Comparison of ENCODE assay signal across 1 cellular context in the genomic region with DNA sequence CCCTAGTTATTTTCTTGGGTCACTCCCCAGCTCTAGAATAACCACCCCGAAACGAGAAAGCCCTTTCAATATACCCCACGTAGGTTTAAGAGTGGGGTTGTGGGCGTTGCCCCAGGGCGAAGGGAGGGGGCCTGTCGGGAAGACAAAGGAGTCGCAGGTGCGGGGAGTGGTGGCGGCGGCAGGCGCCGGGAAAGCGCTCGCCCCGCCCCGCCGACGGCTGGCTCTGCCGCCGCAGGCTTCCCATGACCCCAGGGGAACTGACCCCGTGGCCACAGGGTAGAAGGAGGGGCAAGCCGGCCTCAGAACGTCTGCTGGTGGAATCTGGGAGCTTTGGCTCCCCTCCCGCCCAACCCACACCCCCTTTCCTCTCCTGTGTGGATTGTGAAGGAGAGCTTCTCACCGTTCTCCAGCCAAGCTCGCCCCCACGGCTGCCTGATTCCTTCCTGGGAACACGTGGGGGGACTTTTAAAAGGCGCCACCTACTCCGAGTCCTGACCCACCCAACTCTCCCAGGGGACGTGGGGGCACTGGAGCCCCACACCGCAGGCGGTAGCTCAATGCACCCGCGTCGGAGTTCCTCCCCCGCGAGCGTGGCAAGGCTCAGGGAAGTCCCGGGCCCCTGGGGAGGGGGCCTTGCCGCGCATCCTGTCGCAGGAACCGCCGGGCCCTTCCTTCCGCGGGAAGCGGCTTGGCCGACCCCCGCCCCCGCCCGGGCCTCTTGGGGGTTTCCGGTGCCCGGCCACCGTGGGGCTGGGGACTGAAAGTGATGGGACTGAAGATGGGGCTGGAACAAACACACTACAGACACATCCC.
TF ChIP-seq lines count a peak whose summit lies in the region.

No MANE protein-coding gene starts in this region.

TF ChIP-seq in K562, 482 proteins besides CTCF, POLR2A, EP300 and RAD21 (continued from another document and continues in another):
- TF ChIP-seq, protein P1, sequence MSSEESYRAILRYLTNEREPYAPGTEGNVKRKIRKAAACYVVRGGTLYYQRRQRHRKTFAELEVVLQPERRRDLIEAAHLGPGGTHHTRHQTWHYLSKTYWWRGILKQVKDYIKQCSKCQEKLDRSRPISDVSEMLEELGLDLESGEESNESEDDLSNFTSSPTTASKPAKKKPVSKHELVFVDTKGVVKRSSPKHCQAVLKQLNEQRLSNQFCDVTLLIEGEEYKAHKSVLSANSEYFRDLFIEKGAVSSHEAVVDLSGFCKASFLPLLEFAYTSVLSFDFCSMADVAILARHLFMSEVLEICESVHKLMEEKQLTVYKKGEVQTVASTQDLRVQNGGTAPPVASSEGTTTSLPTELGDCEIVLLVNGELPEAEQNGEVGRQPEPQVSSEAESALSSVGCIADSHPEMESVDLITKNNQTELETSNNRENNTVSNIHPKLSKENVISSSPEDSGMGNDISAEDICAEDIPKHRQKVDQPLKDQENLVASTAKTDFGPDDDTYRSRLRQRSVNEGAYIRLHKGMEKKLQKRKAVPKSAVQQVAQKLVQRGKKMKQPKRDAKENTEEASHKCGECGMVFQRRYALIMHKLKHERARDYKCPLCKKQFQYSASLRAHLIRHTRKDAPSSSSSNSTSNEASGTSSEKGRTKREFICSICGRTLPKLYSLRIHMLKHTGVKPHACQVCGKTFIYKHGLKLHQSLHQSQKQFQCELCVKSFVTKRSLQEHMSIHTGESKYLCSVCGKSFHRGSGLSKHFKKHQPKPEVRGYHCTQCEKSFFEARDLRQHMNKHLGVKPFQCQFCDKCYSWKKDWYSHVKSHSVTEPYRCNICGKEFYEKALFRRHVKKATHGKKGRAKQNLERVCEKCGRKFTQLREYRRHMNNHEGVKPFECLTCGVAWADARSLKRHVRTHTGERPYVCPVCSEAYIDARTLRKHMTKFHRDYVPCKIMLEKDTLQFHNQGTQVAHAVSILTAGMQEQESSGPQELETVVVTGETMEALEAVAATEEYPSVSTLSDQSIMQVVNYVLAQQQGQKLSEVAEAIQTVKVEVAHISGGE (CRISPR knock-in tag; IDR thresholded peaks at IDR 0.05): peak in 1 of 3 experiments; percentile 51; a peak in 1 of 6 replicates
- no peak for TF ChIP-seq POU5F1 (IDR thresholded peaks at IDR 0.05; ENCODE audit: borderline replicate concordance, low read depth, low read length, partially characterized antibody)
- TF ChIP-seq NRF1 (conservative IDR thresholded peaks at IDR 0.05 in 1 of 2, IDR thresholded peaks at IDR 0.05 in 1 of 2): peak; percentile 65 to 70
- TF ChIP-seq ZNF384 (IDR thresholded peaks at IDR 0.05; ENCODE audit: low read depth, low read length): no peak
- no peak for TF ChIP-seq PHF20 (IDR thresholded peaks at IDR 0.05; ENCODE audit: partially characterized antibody)
- no peak for TF ChIP-seq NEUROD1 (IDR thresholded peaks at IDR 0.05; ENCODE audit: borderline replicate concordance, low read depth, low read length, partially characterized antibody)
- no peak for TF ChIP-seq ZNF24 (IDR thresholded peaks at IDR 0.05)
- TF ChIP-seq POLR2G (IDR thresholded peaks at IDR 0.05; ENCODE audit: low read depth, low read length): peak; percentile 94
- TF ChIP-seq, protein P2, sequence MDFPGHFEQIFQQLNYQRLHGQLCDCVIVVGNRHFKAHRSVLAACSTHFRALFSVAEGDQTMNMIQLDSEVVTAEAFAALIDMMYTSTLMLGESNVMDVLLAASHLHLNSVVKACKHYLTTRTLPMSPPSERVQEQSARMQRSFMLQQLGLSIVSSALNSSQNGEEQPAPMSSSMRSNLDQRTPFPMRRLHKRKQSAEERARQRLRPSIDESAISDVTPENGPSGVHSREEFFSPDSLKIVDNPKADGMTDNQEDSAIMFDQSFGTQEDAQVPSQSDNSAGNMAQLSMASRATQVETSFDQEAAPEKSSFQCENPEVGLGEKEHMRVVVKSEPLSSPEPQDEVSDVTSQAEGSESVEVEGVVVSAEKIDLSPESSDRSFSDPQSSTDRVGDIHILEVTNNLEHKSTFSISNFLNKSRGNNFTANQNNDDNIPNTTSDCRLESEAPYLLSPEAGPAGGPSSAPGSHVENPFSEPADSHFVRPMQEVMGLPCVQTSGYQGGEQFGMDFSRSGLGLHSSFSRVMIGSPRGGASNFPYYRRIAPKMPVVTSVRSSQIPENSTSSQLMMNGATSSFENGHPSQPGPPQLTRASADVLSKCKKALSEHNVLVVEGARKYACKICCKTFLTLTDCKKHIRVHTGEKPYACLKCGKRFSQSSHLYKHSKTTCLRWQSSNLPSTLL (IDR thresholded peaks at IDR 0.05): 0 out of 2 replicates have a peak, but pooled peaks have one; percentile 2
- no peak for TF ChIP-seq SNRNP70 (optimal IDR thresholded peaks at IDR 0.05; ENCODE audit: low read depth, low read length)
- no peak for TF ChIP-seq NELFE (IDR thresholded peaks at IDR 0.05; ENCODE audit: insufficient read depth, insufficient read length)
- TF ChIP-seq E2F3 (CRISPR knock-in tag; IDR thresholded peaks at IDR 0.05): no peak
- TF ChIP-seq ZFX (CRISPR knock-in tag; IDR thresholded peaks at IDR 0.05): no peak; the same call in 1 of the 2 replicates
- TF ChIP-seq PCBP1 (IDR thresholded peaks at IDR 0.05; ENCODE audit: low read depth, low read length, poor library complexity, severe bottlenecking): peak; percentile 94
- TF ChIP-seq DPF2 (IDR thresholded peaks at IDR 0.05): 0 out of 2 replicates have a peak, but pooled peaks have one; percentile 8
- 0 out of 2 replicates have a peak, but pooled peaks have one; percentile 40 for TF ChIP-seq ZNF766 (CRISPR knock-in tag; conservative IDR thresholded peaks at IDR 0.05)
- TF ChIP-seq ZNF764 (CRISPR knock-in tag; IDR thresholded peaks at IDR 0.05; ENCODE audit: low read depth): no peak
- no peak for TF ChIP-seq CHD4 (IDR thresholded peaks at IDR 0.05; ENCODE audit: insufficient read depth, insufficient replicate concordance, low read depth, low read length, poor library complexity, severe bottlenecking)
- TF ChIP-seq NUFIP1 (IDR thresholded peaks at IDR 0.05; ENCODE audit: partially characterized antibody): no peak
- no peak for TF ChIP-seq NFE2L1 (tag; IDR thresholded peaks at IDR 0.05; ENCODE audit: borderline replicate concordance, low read depth)
- TF ChIP-seq DMBX1 (CRISPR knock-in tag; IDR thresholded peaks at IDR 0.05; ENCODE audit: borderline replicate concordance): no peak
- TF ChIP-seq GTF2E2 (tag; IDR thresholded peaks at IDR 0.05): 0 out of 2 replicates have a peak, but pooled peaks have one; percentile 41
- no peak for TF ChIP-seq NCOA6 (IDR thresholded peaks at IDR 0.05)
- TF ChIP-seq CBX5 (IDR thresholded peaks at IDR 0.05; ENCODE audit: borderline replicate concordance, low read depth): no peak
- peak; percentile 88 for TF ChIP-seq HNRNPK (IDR thresholded peaks at IDR 0.05; ENCODE audit: low read depth, low read length, poor library complexity, severe bottlenecking)
- no peak for TF ChIP-seq NR3C1 (CRISPR knock-in tag; IDR thresholded peaks at IDR 0.05)
- TF ChIP-seq RBBP5 (IDR thresholded peaks at IDR 0.05; ENCODE audit: borderline replicate concordance, insufficient read depth, low read length, poor library complexity, severe bottlenecking): peak; percentile 34
- peak; percentile 79 for TF ChIP-seq PRPF4 (IDR thresholded peaks at IDR 0.05; ENCODE audit: insufficient read depth, low read depth, low read length, poor library complexity, severe bottlenecking)
- TF ChIP-seq ZFPM2 (CRISPR knock-in tag; IDR thresholded peaks at IDR 0.05): no peak
- TF ChIP-seq U2AF2 (optimal IDR thresholded peaks at IDR 0.05; ENCODE audit: low read depth, low read length): no peak
- no peak for TF ChIP-seq ZNF133 (CRISPR knock-in tag; IDR thresholded peaks at IDR 0.05)
- TF ChIP-seq XRCC3 (IDR thresholded peaks at IDR 0.05): no peak
- no peak for TF ChIP-seq ZBTB1 (CRISPR knock-in tag; IDR thresholded peaks at IDR 0.05; ENCODE audit: borderline replicate concordance, low read depth)
- TF ChIP-seq ZNF77 (CRISPR knock-in tag; IDR thresholded peaks at IDR 0.05): no peak
- TF ChIP-seq ZNF584 (CRISPR knock-in tag; IDR thresholded peaks at IDR 0.05; ENCODE audit: low read depth): no peak
- TF ChIP-seq, protein P3, sequence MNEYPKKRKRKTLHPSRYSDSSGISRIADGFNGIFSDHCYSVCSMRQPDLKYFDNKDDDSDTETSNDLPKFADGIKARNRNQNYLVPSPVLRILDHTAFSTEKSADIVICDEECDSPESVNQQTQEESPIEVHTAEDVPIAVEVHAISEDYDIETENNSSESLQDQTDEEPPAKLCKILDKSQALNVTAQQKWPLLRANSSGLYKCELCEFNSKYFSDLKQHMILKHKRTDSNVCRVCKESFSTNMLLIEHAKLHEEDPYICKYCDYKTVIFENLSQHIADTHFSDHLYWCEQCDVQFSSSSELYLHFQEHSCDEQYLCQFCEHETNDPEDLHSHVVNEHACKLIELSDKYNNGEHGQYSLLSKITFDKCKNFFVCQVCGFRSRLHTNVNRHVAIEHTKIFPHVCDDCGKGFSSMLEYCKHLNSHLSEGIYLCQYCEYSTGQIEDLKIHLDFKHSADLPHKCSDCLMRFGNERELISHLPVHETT (CRISPR knock-in tag; conservative IDR thresholded peaks at IDR 0.05 in 1 of 2, IDR thresholded peaks at IDR 0.05 in 1 of 2): peak in 1 of 2 experiments; percentile 67; a peak in 1 of 4 replicates
- no peak for TF ChIP-seq EWSR1 (IDR thresholded peaks at IDR 0.05; ENCODE audit: borderline replicate concordance, low read depth, partially characterized antibody)
- TF ChIP-seq, protein P4, sequence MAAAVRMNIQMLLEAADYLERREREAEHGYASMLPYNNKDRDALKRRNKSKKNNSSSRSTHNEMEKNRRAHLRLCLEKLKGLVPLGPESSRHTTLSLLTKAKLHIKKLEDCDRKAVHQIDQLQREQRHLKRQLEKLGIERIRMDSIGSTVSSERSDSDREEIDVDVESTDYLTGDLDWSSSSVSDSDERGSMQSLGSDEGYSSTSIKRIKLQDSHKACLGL (CRISPR knock-in tag; IDR thresholded peaks at IDR 0.05; ENCODE audit: borderline replicate concordance, poor library complexity, severe bottlenecking): no peak
- TF ChIP-seq MAZ (CRISPR knock-in tag; conservative IDR thresholded peaks at IDR 0.05 in 1 of 2, IDR thresholded peaks at IDR 0.05 in 1 of 2): peak; percentile 44 to 86
- TF ChIP-seq GTF2F1 (IDR thresholded peaks at IDR 0.05; ENCODE audit: low read depth, low read length): no peak
- no peak for TF ChIP-seq NFRKB (IDR thresholded peaks at IDR 0.05; ENCODE audit: low read depth)
- TF ChIP-seq ZNF134 (CRISPR knock-in tag; conservative IDR thresholded peaks at IDR 0.05): no peak
- TF ChIP-seq POLR2AphosphoS5 (IDR thresholded peaks at IDR 0.05; ENCODE audit: control insufficient read depth, insufficient read depth, low read depth, low read length): peak; percentile 80
- TF ChIP-seq SP1 (CRISPR knock-in tag; IDR thresholded peaks at IDR 0.05): no peak; the same call in 1 of the 2 replicates
- TF ChIP-seq CC2D1A (IDR thresholded peaks at IDR 0.05): no peak
- peak; percentile 77; the same call in 1 of the 2 replicates for TF ChIP-seq POLR2H (tag; IDR thresholded peaks at IDR 0.05; ENCODE audit: low read depth)
- TF ChIP-seq, protein P5, sequence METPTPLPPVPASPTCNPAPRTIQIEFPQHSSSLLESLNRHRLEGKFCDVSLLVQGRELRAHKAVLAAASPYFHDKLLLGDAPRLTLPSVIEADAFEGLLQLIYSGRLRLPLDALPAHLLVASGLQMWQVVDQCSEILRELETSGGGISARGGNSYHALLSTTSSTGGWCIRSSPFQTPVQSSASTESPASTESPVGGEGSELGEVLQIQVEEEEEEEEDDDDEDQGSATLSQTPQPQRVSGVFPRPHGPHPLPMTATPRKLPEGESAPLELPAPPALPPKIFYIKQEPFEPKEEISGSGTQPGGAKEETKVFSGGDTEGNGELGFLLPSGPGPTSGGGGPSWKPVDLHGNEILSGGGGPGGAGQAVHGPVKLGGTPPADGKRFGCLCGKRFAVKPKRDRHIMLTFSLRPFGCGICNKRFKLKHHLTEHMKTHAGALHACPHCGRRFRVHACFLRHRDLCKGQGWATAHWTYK (CRISPR knock-in tag; IDR thresholded peaks at IDR 0.05): no peak; the same call in 1 of the 2 replicates
- TF ChIP-seq HDAC3 (IDR thresholded peaks at IDR 0.05; ENCODE audit: borderline replicate concordance, partially characterized antibody): peak; percentile 15
- no peak for TF ChIP-seq ARID2 (IDR thresholded peaks at IDR 0.05)
- TF ChIP-seq RAD51 (IDR thresholded peaks at IDR 0.05; ENCODE audit: borderline replicate concordance, low read depth): no peak; the same call in 1 of the 2 replicates
- TF ChIP-seq MAFG (tag; conservative IDR thresholded peaks at IDR 0.05): no peak
- no peak for TF ChIP-seq CREBBP (IDR thresholded peaks at IDR 0.05; ENCODE audit: low read depth, low read length)
- TF ChIP-seq, protein P6, sequence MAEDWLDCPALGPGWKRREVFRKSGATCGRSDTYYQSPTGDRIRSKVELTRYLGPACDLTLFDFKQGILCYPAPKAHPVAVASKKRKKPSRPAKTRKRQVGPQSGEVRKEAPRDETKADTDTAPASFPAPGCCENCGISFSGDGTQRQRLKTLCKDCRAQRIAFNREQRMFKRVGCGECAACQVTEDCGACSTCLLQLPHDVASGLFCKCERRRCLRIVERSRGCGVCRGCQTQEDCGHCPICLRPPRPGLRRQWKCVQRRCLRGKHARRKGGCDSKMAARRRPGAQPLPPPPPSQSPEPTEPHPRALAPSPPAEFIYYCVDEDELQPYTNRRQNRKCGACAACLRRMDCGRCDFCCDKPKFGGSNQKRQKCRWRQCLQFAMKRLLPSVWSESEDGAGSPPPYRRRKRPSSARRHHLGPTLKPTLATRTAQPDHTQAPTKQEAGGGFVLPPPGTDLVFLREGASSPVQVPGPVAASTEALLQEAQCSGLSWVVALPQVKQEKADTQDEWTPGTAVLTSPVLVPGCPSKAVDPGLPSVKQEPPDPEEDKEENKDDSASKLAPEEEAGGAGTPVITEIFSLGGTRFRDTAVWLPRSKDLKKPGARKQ (CRISPR knock-in tag; IDR thresholded peaks at IDR 0.05): no peak
- TF ChIP-seq MIER1 (IDR thresholded peaks at IDR 0.05; ENCODE audit: low read depth): no peak
- TF ChIP-seq SRSF9 (IDR thresholded peaks at IDR 0.05; ENCODE audit: borderline replicate concordance, low read depth, low read length): no peak
- TF ChIP-seq ESRRA (IDR thresholded peaks at IDR 0.05; ENCODE audit: borderline replicate concordance, low read depth): peak; percentile 44
- TF ChIP-seq MCM3 (IDR thresholded peaks at IDR 0.05): no peak
- 0 out of 2 replicates have a peak, but pooled peaks have one; percentile 27 for TF ChIP-seq ADNP (tag; IDR thresholded peaks at IDR 0.05)
- TF ChIP-seq ZBTB7A (IDR thresholded peaks at IDR 0.05; ENCODE audit: borderline replicate concordance, control insufficient read depth, low read depth, low read length): peak; percentile 79
- peak; percentile 83; the same call in 1 of the 2 replicates for TF ChIP-seq ZNF551 (CRISPR knock-in tag; IDR thresholded peaks at IDR 0.05)
- TF ChIP-seq OTX1 (CRISPR knock-in tag; IDR thresholded peaks at IDR 0.05): no peak
- TF ChIP-seq, protein P7, sequence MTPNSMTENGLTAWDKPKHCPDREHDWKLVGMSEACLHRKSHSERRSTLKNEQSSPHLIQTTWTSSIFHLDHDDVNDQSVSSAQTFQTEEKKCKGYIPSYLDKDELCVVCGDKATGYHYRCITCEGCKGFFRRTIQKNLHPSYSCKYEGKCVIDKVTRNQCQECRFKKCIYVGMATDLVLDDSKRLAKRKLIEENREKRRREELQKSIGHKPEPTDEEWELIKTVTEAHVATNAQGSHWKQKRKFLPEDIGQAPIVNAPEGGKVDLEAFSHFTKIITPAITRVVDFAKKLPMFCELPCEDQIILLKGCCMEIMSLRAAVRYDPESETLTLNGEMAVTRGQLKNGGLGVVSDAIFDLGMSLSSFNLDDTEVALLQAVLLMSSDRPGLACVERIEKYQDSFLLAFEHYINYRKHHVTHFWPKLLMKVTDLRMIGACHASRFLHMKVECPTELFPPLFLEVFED (CRISPR knock-in tag; conservative IDR thresholded peaks at IDR 0.05): no peak; the same call in none of the 2 replicates
- no peak for TF ChIP-seq ETS2 (tag; IDR thresholded peaks at IDR 0.05; ENCODE audit: borderline replicate concordance, poor library complexity, severe bottlenecking)
